ENCODE assay signal across 8 cellular contexts in the genomic region with DNA sequence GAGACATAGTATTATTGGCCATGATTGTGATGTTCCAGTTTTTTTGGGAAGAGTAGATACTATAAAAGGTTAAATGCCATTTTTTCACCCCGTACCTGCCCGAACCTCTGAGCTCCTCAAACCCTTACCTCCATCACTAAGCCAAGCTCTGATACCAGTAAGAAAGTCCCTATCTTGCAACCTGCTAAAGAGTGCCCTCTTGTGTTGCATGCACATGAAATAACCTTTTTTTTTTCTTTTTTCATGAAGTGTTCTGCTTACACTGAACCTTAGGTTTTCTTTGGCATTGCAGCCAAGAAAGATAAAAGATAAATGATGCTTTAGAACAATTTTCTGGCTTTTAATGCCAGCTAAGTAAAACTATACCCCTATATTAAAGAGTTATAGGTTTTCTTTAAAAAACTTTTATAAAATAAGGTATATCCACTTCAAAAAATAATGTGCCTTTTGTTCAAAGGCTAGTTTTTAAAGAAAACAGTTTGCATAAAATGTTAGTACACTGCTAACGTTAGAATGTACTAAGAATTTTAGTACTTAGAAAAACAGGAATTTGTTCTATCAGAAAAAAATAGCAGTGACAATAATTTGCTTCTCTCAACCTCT.
A peak's percentile ranks its signal among the peaks of the same experiment; 100 is the strongest.
DNase-seq lines count a peak whose midpoint lies in the region; ATAC-seq lines count a peak whose summit lies in the region.

No MANE protein-coding gene starts in this region.

- no peak overlapping the region for H2BK5ac ChIP-seq in mesenchymal stem cell (ENCODE audit: low read depth, low read length, poor library complexity, severe bottlenecking)

- no peaks in the 10 kb centered on the region for H3K9me3 ChIP-seq in mesenchymal stem cell (ENCODE audit: control insufficient read depth, low read length)

- no peaks in the 10 kb centered on the region for H3K27me3 ChIP-seq in mesenchymal stem cell (ENCODE audit: control insufficient read depth in 1 of 2, insufficient read depth in 1 of 2, low read length in 2 of 2)

- DNase-seq in CD1c-positive myeloid dendritic cell (ENCODE audit: extremely low spot score) (peak; percentile 57), HCEC 1CT (peak; percentile 54), NCI-H460 (ENCODE audit: extremely low read depth, low read depth) (peak; percentile 24), T47D (ENCODE audit: low read depth in 1 of 2, low spot score in 1 of 2) (peak; percentile 4 to 58), mesenchymal stem cell (peak; percentile 60)
- no peak for DNase-seq in NK-92 treated with Interleukin-12 subunit alpha and Interleukin-12 subunit beta, amount 100 ng/mL, for 24 hours (lab: John Stamatoyannopoulos, UW)

- H3K27ac ChIP-seq in mesenchymal stem cell (ENCODE audit: low read length, poor library complexity, severe bottlenecking) = no peak overlapping the region

- no peak overlapping the region for H2BK12ac ChIP-seq in mesenchymal stem cell (ENCODE audit: low read length in 2 of 2)

- H2BK120ac ChIP-seq in mesenchymal stem cell (ENCODE audit: low read depth, low read length) = no peak overlapping the region

- H3K23ac ChIP-seq in mesenchymal stem cell (ENCODE audit: low read length in 2 of 2) = no peak overlapping the region

- H2AK5ac ChIP-seq in mesenchymal stem cell (ENCODE audit: low read length, severe bottlenecking) = no peak overlapping the region

- H2AFZ ChIP-seq in mesenchymal stem cell (ENCODE audit: low read depth, low read length) = no peak overlapping the region

- H2BK15ac ChIP-seq in mesenchymal stem cell (ENCODE audit: low read depth, poor library complexity, severe bottlenecking) = no peak overlapping the region

- no peak overlapping the region for H3K14ac ChIP-seq in mesenchymal stem cell (ENCODE audit: low read length in 2 of 2)

- no peaks in the 10 kb centered on the region for H3K79me1 ChIP-seq in mesenchymal stem cell (replicated peaks; ENCODE audit: low read length, poor library complexity, severe bottlenecking)

- 63% methylated on average over 2 of the region's 3 CpGs for WGBS in mesenchymal stem cell

- H3K4me2 ChIP-seq in mesenchymal stem cell (ENCODE audit: low read length, poor library complexity, severe bottlenecking) = no peak overlapping the region

- no peak overlapping the region for H4K91ac ChIP-seq in mesenchymal stem cell (ENCODE audit: low read length)

- H4K8ac ChIP-seq in mesenchymal stem cell (ENCODE audit: low read length) = no peak overlapping the region

- no peaks in the 10 kb centered on the region for H3K36me3 ChIP-seq in mesenchymal stem cell (ENCODE audit: control insufficient read depth in 1 of 2, insufficient read depth in 2 of 2, low read depth in 1 of 2, low read length in 2 of 2)

- H3K18ac ChIP-seq in mesenchymal stem cell (ENCODE audit: low read depth in 1 of 2, low read length in 2 of 2) = no peak overlapping the region

- no peaks in the 10 kb centered on the region for H3K4me1 ChIP-seq in mesenchymal stem cell (ENCODE audit: control insufficient read depth, insufficient read depth, low read depth, low read length)

- no peak for ATAC-seq in GM21717 (IDR thresholded peaks at IDR 0.05; ENCODE audit: unreplicated experiment)
- no peak for ATAC-seq in activated CD4-positive, CD25-positive, alpha-beta regulatory T cell treated with anti-CD3 and anti-CD28 coated beads, Interleukin-2, amount 50 U/mL, for 24 hours

- H3K4me3 ChIP-seq in mesenchymal stem cell (ENCODE audit: insufficient read depth in 1 of 2, low read depth in 1 of 2, low read length in 2 of 2) = no peak overlapping the region

- in situ Hi-C loops in T47D (cut with HindIII; ENCODE audit: low pct_unique_long_range_greater_than_20kb, low sequenced_read_pairs) = no loop called here

- no peak overlapping the region for H3K9ac ChIP-seq in mesenchymal stem cell (ENCODE audit: low read length)

- H3K4ac ChIP-seq in mesenchymal stem cell (ENCODE audit: low read depth in 1 of 2, low read length in 2 of 2) = no peak overlapping the region
